1 cellular context compared by ENCODE assay signal in the genomic region with DNA sequence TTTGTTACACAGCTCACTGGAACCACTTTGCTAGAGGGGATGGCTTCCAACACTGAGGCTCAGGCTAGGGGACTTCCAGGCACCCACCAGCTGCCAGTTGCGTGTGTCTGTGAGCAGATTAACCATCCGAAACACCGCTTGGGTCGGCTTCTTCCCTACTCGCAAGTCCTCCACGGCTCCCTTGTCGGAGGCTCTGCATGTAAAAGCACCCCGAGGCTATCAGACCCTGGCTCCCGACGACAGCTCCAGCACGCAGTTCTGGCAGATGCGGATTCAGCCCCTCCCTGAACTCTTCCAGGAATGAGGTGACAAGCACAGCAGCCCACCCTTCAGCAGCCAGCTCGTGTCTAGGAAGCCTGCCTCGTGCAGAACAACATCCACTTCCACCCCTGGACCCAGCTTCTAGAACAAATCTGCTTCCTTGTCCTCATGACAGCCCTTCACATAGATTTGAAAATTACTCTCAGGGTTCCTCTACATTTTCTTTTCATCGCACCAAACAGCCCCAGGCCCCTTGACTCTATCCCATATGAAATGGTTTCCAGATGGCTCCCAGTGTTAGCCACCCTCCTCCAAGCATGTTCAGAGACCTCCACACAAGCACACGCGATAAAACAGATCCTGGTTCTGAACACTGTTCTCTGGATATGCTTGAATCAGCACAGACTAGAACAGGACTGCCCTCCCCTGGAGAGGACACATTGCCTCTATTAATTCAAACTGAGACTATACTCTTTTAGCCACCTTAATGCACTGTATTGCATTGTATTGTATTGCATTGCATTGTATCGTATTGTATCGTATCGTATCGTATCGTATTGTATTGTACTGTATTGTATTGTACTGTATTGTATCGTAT.
TF ChIP-seq lines count a peak whose summit lies in the region.

No MANE protein-coding gene starts in this region.

TF ChIP-seq in GM23338, 12 proteins besides CTCF, POLR2A, EP300 and RAD21 (continued from another document):
- TF ChIP-seq, protein P1, sequence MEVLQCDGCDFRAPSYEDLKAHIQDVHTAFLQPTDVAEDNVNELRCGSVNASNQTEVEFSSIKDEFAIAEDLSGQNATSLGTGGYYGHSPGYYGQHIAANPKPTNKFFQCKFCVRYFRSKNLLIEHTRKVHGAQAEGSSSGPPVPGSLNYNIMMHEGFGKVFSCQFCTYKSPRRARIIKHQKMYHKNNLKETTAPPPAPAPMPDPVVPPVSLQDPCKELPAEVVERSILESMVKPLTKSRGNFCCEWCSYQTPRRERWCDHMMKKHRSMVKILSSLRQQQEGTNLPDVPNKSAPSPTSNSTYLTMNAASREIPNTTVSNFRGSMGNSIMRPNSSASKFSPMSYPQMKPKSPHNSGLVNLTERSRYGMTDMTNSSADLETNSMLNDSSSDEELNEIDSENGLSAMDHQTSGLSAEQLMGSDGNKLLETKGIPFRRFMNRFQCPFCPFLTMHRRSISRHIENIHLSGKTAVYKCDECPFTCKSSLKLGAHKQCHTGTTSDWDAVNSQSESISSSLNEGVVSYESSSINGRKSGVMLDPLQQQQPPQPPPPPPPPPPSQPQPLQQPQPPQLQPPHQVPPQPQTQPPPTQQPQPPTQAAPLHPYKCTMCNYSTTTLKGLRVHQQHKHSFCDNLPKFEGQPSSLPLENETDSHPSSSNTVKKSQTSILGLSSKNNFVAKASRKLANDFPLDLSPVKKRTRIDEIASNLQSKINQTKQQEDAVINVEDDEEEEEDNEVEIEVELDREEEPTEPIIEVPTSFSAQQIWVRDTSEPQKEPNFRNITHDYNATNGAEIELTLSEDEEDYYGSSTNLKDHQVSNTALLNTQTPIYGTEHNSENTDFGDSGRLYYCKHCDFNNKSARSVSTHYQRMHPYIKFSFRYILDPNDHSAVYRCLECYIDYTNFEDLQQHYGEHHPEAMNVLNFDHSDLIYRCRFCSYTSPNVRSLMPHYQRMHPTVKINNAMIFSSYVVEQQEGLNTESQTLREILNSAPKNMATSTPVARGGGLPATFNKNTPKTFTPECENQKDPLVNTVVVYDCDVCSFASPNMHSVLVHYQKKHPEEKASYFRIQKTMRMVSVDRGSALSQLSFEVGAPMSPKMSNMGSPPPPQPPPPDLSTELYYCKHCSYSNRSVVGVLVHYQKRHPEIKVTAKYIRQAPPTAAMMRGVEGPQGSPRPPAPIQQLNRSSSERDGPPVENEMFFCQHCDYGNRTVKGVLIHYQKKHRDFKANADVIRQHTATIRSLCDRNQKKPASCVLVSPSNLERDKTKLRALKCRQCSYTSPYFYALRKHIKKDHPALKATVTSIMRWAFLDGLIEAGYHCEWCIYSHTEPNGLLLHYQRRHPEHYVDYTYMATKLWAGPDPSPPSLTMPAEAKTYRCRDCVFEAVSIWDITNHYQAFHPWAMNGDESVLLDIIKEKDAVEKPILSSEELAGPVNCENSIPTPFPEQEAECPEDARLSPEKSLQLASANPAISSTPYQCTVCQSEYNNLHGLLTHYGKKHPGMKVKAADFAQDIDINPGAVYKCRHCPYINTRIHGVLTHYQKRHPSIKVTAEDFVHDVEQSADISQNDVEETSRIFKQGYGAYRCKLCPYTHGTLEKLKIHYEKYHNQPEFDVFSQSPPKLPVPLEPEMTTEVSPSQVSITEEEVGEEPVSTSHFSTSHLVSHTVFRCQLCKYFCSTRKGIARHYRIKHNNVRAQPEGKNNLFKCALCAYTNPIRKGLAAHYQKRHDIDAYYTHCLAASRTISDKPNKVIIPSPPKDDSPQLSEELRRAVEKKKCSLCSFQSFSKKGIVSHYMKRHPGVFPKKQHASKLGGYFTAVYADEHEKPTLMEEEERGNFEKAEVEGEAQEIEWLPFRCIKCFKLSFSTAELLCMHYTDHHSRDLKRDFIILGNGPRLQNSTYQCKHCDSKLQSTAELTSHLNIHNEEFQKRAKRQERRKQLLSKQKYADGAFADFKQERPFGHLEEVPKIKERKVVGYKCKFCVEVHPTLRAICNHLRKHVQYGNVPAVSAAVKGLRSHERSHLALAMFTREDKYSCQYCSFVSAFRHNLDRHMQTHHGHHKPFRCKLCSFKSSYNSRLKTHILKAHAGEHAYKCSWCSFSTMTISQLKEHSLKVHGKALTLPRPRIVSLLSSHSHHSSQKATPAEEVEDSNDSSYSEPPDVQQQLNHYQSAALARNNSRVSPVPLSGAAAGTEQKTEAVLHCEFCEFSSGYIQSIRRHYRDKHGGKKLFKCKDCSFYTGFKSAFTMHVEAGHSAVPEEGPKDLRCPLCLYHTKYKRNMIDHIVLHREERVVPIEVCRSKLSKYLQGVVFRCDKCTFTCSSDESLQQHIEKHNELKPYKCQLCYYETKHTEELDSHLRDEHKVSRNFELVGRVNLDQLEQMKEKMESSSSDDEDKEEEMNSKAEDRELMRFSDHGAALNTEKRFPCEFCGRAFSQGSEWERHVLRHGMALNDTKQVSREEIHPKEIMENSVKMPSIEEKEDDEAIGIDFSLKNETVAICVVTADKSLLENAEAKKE (CRISPR knock-in tag; IDR thresholded peaks at IDR 0.05): no peak
- TF ChIP-seq ZNF114 (CRISPR knock-in tag; IDR thresholded peaks at IDR 0.05): no peak
- TF ChIP-seq JUNB (IDR thresholded peaks at IDR 0.05; ENCODE audit: unreplicated experiment): no peak
- TF ChIP-seq, protein P2, sequence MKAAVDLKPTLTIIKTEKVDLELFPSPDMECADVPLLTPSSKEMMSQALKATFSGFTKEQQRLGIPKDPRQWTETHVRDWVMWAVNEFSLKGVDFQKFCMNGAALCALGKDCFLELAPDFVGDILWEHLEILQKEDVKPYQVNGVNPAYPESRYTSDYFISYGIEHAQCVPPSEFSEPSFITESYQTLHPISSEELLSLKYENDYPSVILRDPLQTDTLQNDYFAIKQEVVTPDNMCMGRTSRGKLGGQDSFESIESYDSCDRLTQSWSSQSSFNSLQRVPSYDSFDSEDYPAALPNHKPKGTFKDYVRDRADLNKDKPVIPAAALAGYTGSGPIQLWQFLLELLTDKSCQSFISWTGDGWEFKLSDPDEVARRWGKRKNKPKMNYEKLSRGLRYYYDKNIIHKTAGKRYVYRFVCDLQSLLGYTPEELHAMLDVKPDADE (IDR thresholded peaks at IDR 0.05): no peak
- TF ChIP-seq REST (IDR thresholded peaks at IDR 0.05; ENCODE audit: unreplicated experiment): no peak
- no peak for TF ChIP-seq CREB1 (CRISPR knock-in tag; IDR thresholded peaks at IDR 0.05; ENCODE audit: low read depth)
- TF ChIP-seq NANOG (IDR thresholded peaks at IDR 0.05; ENCODE audit: borderline replicate concordance): no peak
